In the genomic region with DNA sequence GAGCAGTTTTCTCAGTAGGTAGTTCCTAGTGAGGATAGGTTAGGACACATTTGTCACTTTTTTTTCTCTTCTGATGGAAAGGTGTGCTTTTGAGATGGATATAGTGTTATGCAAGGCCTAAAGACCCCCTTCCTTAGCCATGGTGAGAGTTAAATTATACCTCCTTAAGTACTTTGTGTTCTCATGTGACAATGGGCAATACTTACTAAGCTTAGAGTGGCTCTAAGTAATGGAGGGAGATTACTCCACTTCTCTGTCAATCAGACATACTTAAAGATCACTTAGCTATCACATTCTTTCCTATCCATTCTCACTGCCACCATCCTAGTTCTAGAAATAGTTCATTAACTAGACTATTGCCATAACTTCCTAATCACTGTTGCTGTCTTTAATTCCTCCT, we compare ENCODE assay signal across 1 cellular context.
TF ChIP-seq lines count a peak whose summit lies in the region.

No MANE protein-coding gene starts in this region.

TF ChIP-seq in GM23338, 12 proteins besides CTCF, POLR2A, EP300 and RAD21:
- no peak for TF ChIP-seq NANOG (IDR thresholded peaks at IDR 0.05; ENCODE audit: borderline replicate concordance)
- TF ChIP-seq, protein P1, sequence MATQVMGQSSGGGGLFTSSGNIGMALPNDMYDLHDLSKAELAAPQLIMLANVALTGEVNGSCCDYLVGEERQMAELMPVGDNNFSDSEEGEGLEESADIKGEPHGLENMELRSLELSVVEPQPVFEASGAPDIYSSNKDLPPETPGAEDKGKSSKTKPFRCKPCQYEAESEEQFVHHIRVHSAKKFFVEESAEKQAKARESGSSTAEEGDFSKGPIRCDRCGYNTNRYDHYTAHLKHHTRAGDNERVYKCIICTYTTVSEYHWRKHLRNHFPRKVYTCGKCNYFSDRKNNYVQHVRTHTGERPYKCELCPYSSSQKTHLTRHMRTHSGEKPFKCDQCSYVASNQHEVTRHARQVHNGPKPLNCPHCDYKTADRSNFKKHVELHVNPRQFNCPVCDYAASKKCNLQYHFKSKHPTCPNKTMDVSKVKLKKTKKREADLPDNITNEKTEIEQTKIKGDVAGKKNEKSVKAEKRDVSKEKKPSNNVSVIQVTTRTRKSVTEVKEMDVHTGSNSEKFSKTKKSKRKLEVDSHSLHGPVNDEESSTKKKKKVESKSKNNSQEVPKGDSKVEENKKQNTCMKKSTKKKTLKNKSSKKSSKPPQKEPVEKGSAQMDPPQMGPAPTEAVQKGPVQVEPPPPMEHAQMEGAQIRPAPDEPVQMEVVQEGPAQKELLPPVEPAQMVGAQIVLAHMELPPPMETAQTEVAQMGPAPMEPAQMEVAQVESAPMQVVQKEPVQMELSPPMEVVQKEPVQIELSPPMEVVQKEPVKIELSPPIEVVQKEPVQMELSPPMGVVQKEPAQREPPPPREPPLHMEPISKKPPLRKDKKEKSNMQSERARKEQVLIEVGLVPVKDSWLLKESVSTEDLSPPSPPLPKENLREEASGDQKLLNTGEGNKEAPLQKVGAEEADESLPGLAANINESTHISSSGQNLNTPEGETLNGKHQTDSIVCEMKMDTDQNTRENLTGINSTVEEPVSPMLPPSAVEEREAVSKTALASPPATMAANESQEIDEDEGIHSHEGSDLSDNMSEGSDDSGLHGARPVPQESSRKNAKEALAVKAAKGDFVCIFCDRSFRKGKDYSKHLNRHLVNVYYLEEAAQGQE (IDR thresholded peaks at IDR 0.05; ENCODE audit: unreplicated experiment): no peak
- TF ChIP-seq POLR2AphosphoS5 (IDR thresholded peaks at IDR 0.05; ENCODE audit: low read depth): no peak
- no peak for TF ChIP-seq ZNF114 (CRISPR knock-in tag; IDR thresholded peaks at IDR 0.05)
- TF ChIP-seq, protein P2, sequence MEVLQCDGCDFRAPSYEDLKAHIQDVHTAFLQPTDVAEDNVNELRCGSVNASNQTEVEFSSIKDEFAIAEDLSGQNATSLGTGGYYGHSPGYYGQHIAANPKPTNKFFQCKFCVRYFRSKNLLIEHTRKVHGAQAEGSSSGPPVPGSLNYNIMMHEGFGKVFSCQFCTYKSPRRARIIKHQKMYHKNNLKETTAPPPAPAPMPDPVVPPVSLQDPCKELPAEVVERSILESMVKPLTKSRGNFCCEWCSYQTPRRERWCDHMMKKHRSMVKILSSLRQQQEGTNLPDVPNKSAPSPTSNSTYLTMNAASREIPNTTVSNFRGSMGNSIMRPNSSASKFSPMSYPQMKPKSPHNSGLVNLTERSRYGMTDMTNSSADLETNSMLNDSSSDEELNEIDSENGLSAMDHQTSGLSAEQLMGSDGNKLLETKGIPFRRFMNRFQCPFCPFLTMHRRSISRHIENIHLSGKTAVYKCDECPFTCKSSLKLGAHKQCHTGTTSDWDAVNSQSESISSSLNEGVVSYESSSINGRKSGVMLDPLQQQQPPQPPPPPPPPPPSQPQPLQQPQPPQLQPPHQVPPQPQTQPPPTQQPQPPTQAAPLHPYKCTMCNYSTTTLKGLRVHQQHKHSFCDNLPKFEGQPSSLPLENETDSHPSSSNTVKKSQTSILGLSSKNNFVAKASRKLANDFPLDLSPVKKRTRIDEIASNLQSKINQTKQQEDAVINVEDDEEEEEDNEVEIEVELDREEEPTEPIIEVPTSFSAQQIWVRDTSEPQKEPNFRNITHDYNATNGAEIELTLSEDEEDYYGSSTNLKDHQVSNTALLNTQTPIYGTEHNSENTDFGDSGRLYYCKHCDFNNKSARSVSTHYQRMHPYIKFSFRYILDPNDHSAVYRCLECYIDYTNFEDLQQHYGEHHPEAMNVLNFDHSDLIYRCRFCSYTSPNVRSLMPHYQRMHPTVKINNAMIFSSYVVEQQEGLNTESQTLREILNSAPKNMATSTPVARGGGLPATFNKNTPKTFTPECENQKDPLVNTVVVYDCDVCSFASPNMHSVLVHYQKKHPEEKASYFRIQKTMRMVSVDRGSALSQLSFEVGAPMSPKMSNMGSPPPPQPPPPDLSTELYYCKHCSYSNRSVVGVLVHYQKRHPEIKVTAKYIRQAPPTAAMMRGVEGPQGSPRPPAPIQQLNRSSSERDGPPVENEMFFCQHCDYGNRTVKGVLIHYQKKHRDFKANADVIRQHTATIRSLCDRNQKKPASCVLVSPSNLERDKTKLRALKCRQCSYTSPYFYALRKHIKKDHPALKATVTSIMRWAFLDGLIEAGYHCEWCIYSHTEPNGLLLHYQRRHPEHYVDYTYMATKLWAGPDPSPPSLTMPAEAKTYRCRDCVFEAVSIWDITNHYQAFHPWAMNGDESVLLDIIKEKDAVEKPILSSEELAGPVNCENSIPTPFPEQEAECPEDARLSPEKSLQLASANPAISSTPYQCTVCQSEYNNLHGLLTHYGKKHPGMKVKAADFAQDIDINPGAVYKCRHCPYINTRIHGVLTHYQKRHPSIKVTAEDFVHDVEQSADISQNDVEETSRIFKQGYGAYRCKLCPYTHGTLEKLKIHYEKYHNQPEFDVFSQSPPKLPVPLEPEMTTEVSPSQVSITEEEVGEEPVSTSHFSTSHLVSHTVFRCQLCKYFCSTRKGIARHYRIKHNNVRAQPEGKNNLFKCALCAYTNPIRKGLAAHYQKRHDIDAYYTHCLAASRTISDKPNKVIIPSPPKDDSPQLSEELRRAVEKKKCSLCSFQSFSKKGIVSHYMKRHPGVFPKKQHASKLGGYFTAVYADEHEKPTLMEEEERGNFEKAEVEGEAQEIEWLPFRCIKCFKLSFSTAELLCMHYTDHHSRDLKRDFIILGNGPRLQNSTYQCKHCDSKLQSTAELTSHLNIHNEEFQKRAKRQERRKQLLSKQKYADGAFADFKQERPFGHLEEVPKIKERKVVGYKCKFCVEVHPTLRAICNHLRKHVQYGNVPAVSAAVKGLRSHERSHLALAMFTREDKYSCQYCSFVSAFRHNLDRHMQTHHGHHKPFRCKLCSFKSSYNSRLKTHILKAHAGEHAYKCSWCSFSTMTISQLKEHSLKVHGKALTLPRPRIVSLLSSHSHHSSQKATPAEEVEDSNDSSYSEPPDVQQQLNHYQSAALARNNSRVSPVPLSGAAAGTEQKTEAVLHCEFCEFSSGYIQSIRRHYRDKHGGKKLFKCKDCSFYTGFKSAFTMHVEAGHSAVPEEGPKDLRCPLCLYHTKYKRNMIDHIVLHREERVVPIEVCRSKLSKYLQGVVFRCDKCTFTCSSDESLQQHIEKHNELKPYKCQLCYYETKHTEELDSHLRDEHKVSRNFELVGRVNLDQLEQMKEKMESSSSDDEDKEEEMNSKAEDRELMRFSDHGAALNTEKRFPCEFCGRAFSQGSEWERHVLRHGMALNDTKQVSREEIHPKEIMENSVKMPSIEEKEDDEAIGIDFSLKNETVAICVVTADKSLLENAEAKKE (CRISPR knock-in tag; IDR thresholded peaks at IDR 0.05): no peak
- TF ChIP-seq ZNF331 (CRISPR knock-in tag; IDR thresholded peaks at IDR 0.05; ENCODE audit: low read depth): no peak
- TF ChIP-seq STAT1 (IDR thresholded peaks at IDR 0.05; ENCODE audit: unreplicated experiment): no peak
- no peak for TF ChIP-seq EZH2phosphoT487 (IDR thresholded peaks at IDR 0.05; ENCODE audit: unreplicated experiment)
- TF ChIP-seq, protein P3, sequence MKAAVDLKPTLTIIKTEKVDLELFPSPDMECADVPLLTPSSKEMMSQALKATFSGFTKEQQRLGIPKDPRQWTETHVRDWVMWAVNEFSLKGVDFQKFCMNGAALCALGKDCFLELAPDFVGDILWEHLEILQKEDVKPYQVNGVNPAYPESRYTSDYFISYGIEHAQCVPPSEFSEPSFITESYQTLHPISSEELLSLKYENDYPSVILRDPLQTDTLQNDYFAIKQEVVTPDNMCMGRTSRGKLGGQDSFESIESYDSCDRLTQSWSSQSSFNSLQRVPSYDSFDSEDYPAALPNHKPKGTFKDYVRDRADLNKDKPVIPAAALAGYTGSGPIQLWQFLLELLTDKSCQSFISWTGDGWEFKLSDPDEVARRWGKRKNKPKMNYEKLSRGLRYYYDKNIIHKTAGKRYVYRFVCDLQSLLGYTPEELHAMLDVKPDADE (IDR thresholded peaks at IDR 0.05): no peak
- no peak for TF ChIP-seq JUNB (IDR thresholded peaks at IDR 0.05; ENCODE audit: unreplicated experiment)
- TF ChIP-seq CREB1 (CRISPR knock-in tag; IDR thresholded peaks at IDR 0.05; ENCODE audit: low read depth): no peak
- no peak for TF ChIP-seq EZH2 (IDR thresholded peaks at IDR 0.05; ENCODE audit: low read depth, unreplicated experiment)
